In genomic region chr21:42288962-42289361, GRCh38 we compare ENCODE assay signal across 36 cellular contexts. TPM values are rescaled to one million over a fixed set of nuclear protein-coding genes. Genes with fewer than 3 reads are reported as not detected.
"Had no signal": no experiment of that assay in that cellular context is flagged by ENCODE, and none has a peak within 500 bp of the region (broad histone marks: within the 10 kb centered on the region; RNA-seq: fewer than 3 reads in every experiment).

No MANE protein-coding gene starts in this region.

- FAIRE-seq: colon, endothelial cell of umbilical vein had no signal

- DNase-seq: activated B cell treated with CpG ODN at 0.5 μM for 24 hours; activated CD4-positive, alpha-beta T cell treated with anti-CD3 and anti-CD28 coated beads for 48 hours; activated CD4-positive, alpha-beta T cell treated with anti-CD3 and anti-CD28 coated beads, Interleukin-2, amount 50 U/mL, for 1 hour; activated CD4-positive, alpha-beta T cell treated with anti-CD3 and anti-CD28 coated beads, Interleukin-2, amount 50 U/mL, for 48 hours; activated CD8-positive, alpha-beta memory T cell treated with anti-CD3 and anti-CD28 coated beads for 24 hours; activated CD8-positive, alpha-beta T cell treated with anti-CD3 and anti-CD28 coated beads for 36 hours; activated effector memory CD4-positive, alpha-beta T cell treated with Interleukin-2 at 50 U/mL for 16 hours; activated gamma-delta T cell treated with Interleukin-2 at 50 U/mL for 16 hours; activated naive CD4-positive, alpha-beta T cell treated with Interleukin-2 at 50 U/mL for 16 hours; activated naive CD8-positive, alpha-beta T cell treated with anti-CD3 and anti-CD28 coated beads for 36 hours; activated naive CD8-positive, alpha-beta T cell treated with anti-CD3 and anti-CD28 coated beads, Interleukin-2, amount 50 U/mL, for 24 hours; activated T-cell treated with anti-CD3 and anti-CD28 coated beads, Interleukin-2, amount 50 U/mL, for 4 hours; amygdala; aorta; body of pancreas; caudate nucleus; cortex of kidney; dermis blood vessel endothelial cell; effector CD4-positive, alpha-beta T cell; effector memory CD8-positive, alpha-beta T cell; esophagus squamous epithelium; foreskin melanocyte; head of caudate nucleus; T-cell; T-helper 9 cell; WERI-Rb-1 had no signal

- ATAC-seq: activated CD4-positive, CD25-positive, alpha-beta regulatory T cell treated with anti-CD3 and anti-CD28 coated beads, Interleukin-2, amount 50 U/mL, for 24 hours; activated CD8-positive, alpha-beta T cell treated with anti-CD3 and anti-CD28 coated beads for 36 hours; activated naive CD8-positive, alpha-beta T cell treated with anti-CD3 and anti-CD28 coated beads, Interleukin-2, amount 50 U/mL, for 24 hours; activated T-cell treated with anti-CD3 and anti-CD28 coated beads, Interleukin-2, amount 50 U/mL, for 4 hours; activated T-helper 17 cell treated with anti-CD3 and anti-CD28 coated beads, Interleukin-2, amount 50 U/mL, for 72 hours; body of pancreas; effector memory CD8-positive, alpha-beta T cell; gastroesophageal sphincter; T-cell had no signal

- H3K4me3 ChIP-seq: adrenal gland, body of pancreas, esophagus squamous epithelium, gastroesophageal sphincter had no signal

- H3K27me3 ChIP-seq: adrenal gland, body of pancreas, esophagus squamous epithelium, gastroesophageal sphincter had no signal

- H3K4me1 ChIP-seq: adrenal gland, body of pancreas, esophagus squamous epithelium, gastroesophageal sphincter had no signal

- H3K9me3 ChIP-seq: adrenal gland, body of pancreas, esophagus squamous epithelium had no signal

- H3K27ac ChIP-seq: adrenal gland, body of pancreas, epithelial cell of prostate, esophagus squamous epithelium, gastroesophageal sphincter, WERI-Rb-1 had no signal

RNA-seq across cellular contexts. Expression of gene TFF3, which starts 26.2 kb away (rescaled TPM):
- total RNA-seq: activated B cell treated with CpG ODN at 0.5 μM for 24 hours; activated CD8-positive, alpha-beta T cell treated with anti-CD3 and anti-CD28 coated beads for 36 hours; activated naive CD8-positive, alpha-beta T cell treated with anti-CD3 and anti-CD28 coated beads for 36 hours; activated T-helper 17 cell treated with anti-CD3 and anti-CD28 coated beads, Interleukin-2, amount 50 U/mL, for 72 hours; fibroblast of lung; fibroblast of villous mesenchyme; T-helper 2 cell treated with Interferon-gamma antibody and Interleukin-4, amounts not matched to agents 100 ng/mL and 5 ng/mL, for 36 hours had no signal
- polyA plus RNA-seq: fibroblast of lung had no signal
